ENCODE assay signal across 22 cellular contexts in the genomic region with DNA sequence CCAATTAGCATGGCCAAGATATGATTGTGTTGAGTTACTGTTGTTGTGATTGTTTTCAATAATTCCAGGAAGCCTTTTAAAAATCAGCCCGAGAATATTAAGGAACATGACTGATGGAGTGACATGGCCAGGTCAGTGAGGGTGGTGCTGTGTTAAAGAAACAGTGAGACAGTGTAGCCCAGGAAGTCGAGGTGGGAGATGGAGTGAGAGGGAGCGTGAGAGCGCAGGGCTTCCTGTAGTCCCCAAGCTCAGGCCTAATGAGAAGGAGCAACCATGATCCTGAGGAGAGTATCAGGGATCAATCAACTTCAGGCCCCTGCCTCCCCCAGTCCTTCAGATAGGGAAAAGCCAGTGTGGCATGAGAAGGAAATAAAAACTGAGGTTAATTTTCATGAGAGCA.
DNase-seq lines count a peak whose midpoint lies in the region; ATAC-seq, FAIRE-seq and TF ChIP-seq lines count a peak whose summit lies in the region.
"Had no signal": no experiment of that assay in that cellular context is flagged by ENCODE, and none has a peak within 500 bp of the region (broad histone marks: within the 10 kb centered on the region; RNA-seq: fewer than 3 reads in every experiment).

No MANE protein-coding gene starts in this region.

- peaks cover 19% of the 10 kb centered on the region for H3K4me1 Mint-ChIP-seq in nephron progenitor cell
- H3K4me1 Mint-ChIP-seq: CD4-positive, CD25-positive, alpha-beta regulatory T cell; CD8-positive, alpha-beta memory T cell had no signal

- H4K20me1 ChIP-seq in OCI-LY3 (ENCODE audit: insufficient read depth, low read length): no peaks in the 10 kb centered on the region
- H4K20me1 ChIP-seq in H1 (replicated peaks in 1 of 2; ENCODE audit: control insufficient read depth in 1 of 2, insufficient read depth in 2 of 2, low read length in 2 of 2): no peaks in the 10 kb centered on the region

- POLR2A ChIA-PET in H1 (lab: Charles Lee; ENCODE audit: partially characterized antibody): no interaction called here

- no peak overlapping the region for H2BK15ac ChIP-seq in H1 (ENCODE audit: low read length)

- TF ChIP-seq POLR2A in H1 (IDR thresholded peaks at IDR 0.05; ENCODE audit: control extremely low read depth in 1 of 2, low read depth in 2 of 2, low read length in 2 of 2) (no peak), esophagus squamous epithelium (IDR thresholded peaks at IDR 0.05) (no peak), GM12891 (IDR thresholded peaks at IDR 0.05; ENCODE audit: low read depth, low read length) (no peak)

- no peaks in the 10 kb centered on the region for H3K79me2 ChIP-seq in OCI-LY3 (ENCODE audit: low read length)
- no peaks in the 10 kb centered on the region for H3K79me2 ChIP-seq in H1 (ENCODE audit: control insufficient read depth in 1 of 2, insufficient read depth in 2 of 2, low read length in 2 of 2)

- H2AK5ac ChIP-seq in H1 (ENCODE audit: low read depth, low read length): no peak overlapping the region

- H2AFZ ChIP-seq in OCI-LY3 (ENCODE audit: low read depth, low read length) (peak overlapping the region; percentile 9; the same call in 1 of the 2 replicates), H1 (ENCODE audit: low read length) (0 out of 2 replicates have a peak overlapping the region, but pooled peaks have one; percentile 61)

- H3K4me2 ChIP-seq in OCI-LY3 (ENCODE audit: low read length): no peak overlapping the region
- no peak overlapping the region for H3K4me2 ChIP-seq in H1 (ENCODE audit: insufficient read depth in 1 of 2, low read depth in 2 of 2, low read length in 2 of 2)

- DNase-seq in H1 (ENCODE audit: low read depth in 1 of 2, low spot score in 2 of 2) (no peak), nephron progenitor cell (no peak), urothelium cell line (ENCODE audit: low spot score) (no peak), esophagus squamous epithelium (lab: John Stamatoyannopoulos, UW) (no peak), SKM-1 (lab: John Stamatoyannopoulos, UW; ENCODE audit: unreplicated experiment) (no peak), GM12891 (ENCODE audit: insufficient read length, low spot score) (no peak)
- DNase-seq: ACHN; BE2C; C1 segment of cervical spinal cord; CD4-positive, CD25-positive, alpha-beta regulatory T cell; CD8-positive, alpha-beta memory T cell; COR-L47; DMS 273 treated with DMSO at 0.1 percent for 48 hours; DMS53; DND-41; EL; GOT3; H9 had no signal

- H3K27ac Mint-ChIP-seq in nephron progenitor cell: peak overlapping the region; percentile 52
- H3K27ac Mint-ChIP-seq: CD4-positive, CD25-positive, alpha-beta regulatory T cell; CD8-positive, alpha-beta memory T cell; H9 had no signal

- no peak overlapping the region for H4K5ac ChIP-seq in H1 (ENCODE audit: insufficient read length, low read depth, low read length)

- peaks cover 8% of the 10 kb centered on the region for H3K36me3 Mint-ChIP-seq in nephron progenitor cell (ENCODE audit: low read depth)
- H3K36me3 Mint-ChIP-seq: CD4-positive, CD25-positive, alpha-beta regulatory T cell had no signal

- H3K79me1 ChIP-seq in H1 (ENCODE audit: low read depth, low read length): no peaks in the 10 kb centered on the region

- no peak overlapping the region for H3K4me3 ChIP-seq in OCI-LY3 (ENCODE audit: low read length)
- H3K4me3 ChIP-seq in H1 (ENCODE audit: extremely low read depth in 1 of 4, insufficient read depth in 2 of 4, low read depth in 3 of 4, low read length in 4 of 4): no peak overlapping the region
- H3K4me3 ChIP-seq in esophagus squamous epithelium: no peak overlapping the region
- H3K4me3 ChIP-seq: GM12878 had no signal

- no peak overlapping the region for H2BK5ac ChIP-seq in H1 (ENCODE audit: low read depth, low read length)

- CTCF ChIA-PET in H1 (lab: Charles Lee; ENCODE audit: partially characterized antibody): interaction anchor here (0.5 to 2.4 kb wide), 4 partner anchors 7 to 470 kb away, joined by 3 to 7 read pairs (median 4); no protein-coding TSS in a partner anchor

- H2BK12ac ChIP-seq in H1 (ENCODE audit: low read depth, low read length): no peak overlapping the region

- H3K4me3 Mint-ChIP-seq in nephron progenitor cell: no peak overlapping the region
- H3K4me3 Mint-ChIP-seq: CD4-positive, CD25-positive, alpha-beta regulatory T cell; CD8-positive, alpha-beta memory T cell; H9 had no signal

- H3K23ac ChIP-seq in H1 (ENCODE audit: insufficient read length): no peak overlapping the region

- TF ChIP-seq CTCF in OCI-LY3 (IDR thresholded peaks at IDR 0.05; ENCODE audit: low read depth, low read length) (no peak), H1 (IDR thresholded peaks at IDR 0.05; ENCODE audit: control extremely low read depth in 1 of 3, insufficient read depth in 1 of 3, low read depth in 1 of 3, low read length in 3 of 3) (no peak), nephron progenitor cell (IDR thresholded peaks at IDR 0.05) (no peak), esophagus squamous epithelium (IDR thresholded peaks at IDR 0.05) (no peak)

- no peaks in the 10 kb centered on the region for H3K4me1 ChIP-seq in OCI-LY3 (ENCODE audit: low read length)
- no peaks in the 10 kb centered on the region for H3K4me1 ChIP-seq in H1 (replicated peaks in 1 of 4; ENCODE audit: control insufficient read depth in 3 of 4, insufficient read depth in 4 of 4, low read length in 3 of 4)
- H3K4me1 ChIP-seq in esophagus squamous epithelium: peaks cover 0 to 8% (median 0%) of the 10 kb centered on the region in 3 donors
- H3K4me1 ChIP-seq: BE2C had no signal

- H4K91ac ChIP-seq in H1 (replicated peaks; ENCODE audit: insufficient read length, low read length): no peak overlapping the region

- no peaks in the 10 kb centered on the region for H3K27me3 Mint-ChIP-seq in nephron progenitor cell (ENCODE audit: low read depth, poor library complexity)

- no peak overlapping the region for H2BK120ac ChIP-seq in H1 (replicated peaks; ENCODE audit: low read depth, low read length)

- H3K9me3 ChIP-seq in OCI-LY3 (ENCODE audit: insufficient read depth, low read length) (no peaks in the 10 kb centered on the region), H1 (ENCODE audit: insufficient read depth in 2 of 2, low read depth in 1 of 2, low read length in 1 of 2) (no peaks in the 10 kb centered on the region), esophagus squamous epithelium (no peaks in the 10 kb centered on the region)
- H3K9me3 ChIP-seq: BE2C had no signal

- no peaks in the 10 kb centered on the region for H3K27me3 ChIP-seq in OCI-LY3 (ENCODE audit: low read depth, low read length)
- no peaks in the 10 kb centered on the region for H3K27me3 ChIP-seq in H1 (replicated peaks in 1 of 4; ENCODE audit: control insufficient read depth in 3 of 4, extremely low read depth in 1 of 4, insufficient read depth in 3 of 4, low read length in 3 of 4)
- no peaks in the 10 kb centered on the region for H3K27me3 ChIP-seq in esophagus squamous epithelium
- H3K27me3 ChIP-seq: BE2C had no signal

- H3K27ac ChIP-seq in OCI-LY3 (ENCODE audit: low read length) (no peak overlapping the region), H1 (ENCODE audit: low read depth, low read length) (no peak overlapping the region), esophagus squamous epithelium (no peak overlapping the region)

- ATAC-seq in GM19324 (IDR thresholded peaks at IDR 0.05; ENCODE audit: low FRiP score, unreplicated experiment): no peak
- ATAC-seq: GM12878 had no signal

- intact Hi-C loops in esophagus squamous epithelium (cut with DNase I): no loop called here

- no peak overlapping the region for H3K18ac ChIP-seq in H1 (ENCODE audit: extremely low read depth, low read length)

- peaks cover 22% of the 10 kb centered on the region for H3K9me3 Mint-ChIP-seq in nephron progenitor cell
- H3K9me3 Mint-ChIP-seq: CD4-positive, CD25-positive, alpha-beta regulatory T cell had no signal

- no peak for TF ChIP-seq RAD21 in H1 (IDR thresholded peaks at IDR 0.05 in 1 of 2, conservative IDR thresholded peaks at IDR 0.05 in 1 of 2; ENCODE audit: low read depth in 2 of 2, low read length in 2 of 2)

- H3K9ac ChIP-seq in OCI-LY3 (ENCODE audit: low read length) (no peak overlapping the region), H1 (replicated peaks in 1 of 4; ENCODE audit: extremely low read depth in 1 of 4, low read depth in 3 of 4, low read length in 3 of 4) (no peak overlapping the region)

- H3K36me3 ChIP-seq in OCI-LY3 (replicated peaks; ENCODE audit: low read depth, low read length) (no peaks in the 10 kb centered on the region), H1 (ENCODE audit: control insufficient read depth in 2 of 4, insufficient read depth in 4 of 4, low read length in 3 of 4) (no peaks in the 10 kb centered on the region), esophagus squamous epithelium (no peaks in the 10 kb centered on the region)
- H3K36me3 ChIP-seq: BE2C had no signal

- H3K23me2 ChIP-seq in H1 (ENCODE audit: low read depth, low read length): peaks cover 2% of the 10 kb centered on the region; the same call in 1 of the 2 replicates

- H3K4ac ChIP-seq in H1 (replicated peaks; ENCODE audit: insufficient read length, low read depth, low read length): no peak overlapping the region

- no peak for FAIRE-seq in H1 (lab: Jason Lieb, UNC)
- peak; percentile 32 for FAIRE-seq in urothelium cell line (lab: Jason Lieb, UNC)
- no peak for FAIRE-seq in GM12891 (lab: Jason Lieb, UNC)
- FAIRE-seq: A204.1, GM12878 had no signal

- WGBS in H1 (ENCODE audit: extremely low coverage in 1 of 2, insufficient coverage in 1 of 2, insufficient read length in 1 of 2, insufficient replicate concordance in 2 of 2, low coverage in 1 of 2, low lambda C conversion rate in 2 of 2, missing lambda C conversion rate in 1 of 2), 2 experiments: 92% methylated on average over 4 of the region's 4 CpGs; no CpG with 5 or more reads in 1 of the 2 experiments
- WGBS in esophagus squamous epithelium, 2 donors: 58 to 74% methylated on average over 4 of the region's 4 CpGs

- H3K56ac ChIP-seq in H1 (replicated peaks; ENCODE audit: insufficient read length, low read depth, low read length): no peak overlapping the region

- no peak overlapping the region for H4K8ac ChIP-seq in H1 (ENCODE audit: extremely low read depth, insufficient read depth, low read length)

- no peak for TF ChIP-seq EP300 in H1 (IDR thresholded peaks at IDR 0.05; ENCODE audit: borderline replicate concordance in 1 of 2, low read depth in 2 of 2, low read length in 2 of 2)

- no peak overlapping the region for H2BK20ac ChIP-seq in H1 (ENCODE audit: low read length)

- no peak overlapping the region for H3K14ac ChIP-seq in H1 (ENCODE audit: insufficient read length)

TF ChIP-seq in H1, 55 proteins besides CTCF, POLR2A, EP300 and RAD21 (continues in another document):
- TF ChIP-seq CBX5 (IDR thresholded peaks at IDR 0.05; ENCODE audit: low read depth, low read length): no peak
- TF ChIP-seq JUND (IDR thresholded peaks at IDR 0.05; ENCODE audit: low read length): no peak
- no peak for TF ChIP-seq TBP (IDR thresholded peaks at IDR 0.05; ENCODE audit: low read depth, low read length)
- TF ChIP-seq BRCA1 (IDR thresholded peaks at IDR 0.05; ENCODE audit: low read depth, low read length): no peak

TF ChIP-seq in GM12891, 5 proteins besides CTCF, POLR2A, EP300 and RAD21:
- TF ChIP-seq POU2F2 (IDR thresholded peaks at IDR 0.05; ENCODE audit: low read depth, low read length) (no peak), TAF1 (IDR thresholded peaks at IDR 0.05; ENCODE audit: low read depth, low read length) (no peak), POLR2AphosphoS5 (IDR thresholded peaks at IDR 0.05; ENCODE audit: low read depth, low read length) (no peak), PAX5 (IDR thresholded peaks at IDR 0.05; ENCODE audit: insufficient read depth, low read length, severe bottlenecking) (no peak), SPI1 (IDR thresholded peaks at IDR 0.05; ENCODE audit: low read depth, low read length) (no peak)
